In genomic region chr11:100273066-100273815, GRCh38 we compare ENCODE assay signal across 23 cellular contexts.
DNase-seq lines count a peak whose midpoint lies in the region; ATAC-seq, FAIRE-seq and TF ChIP-seq lines count a peak whose summit lies in the region.
"Had no signal": no experiment of that assay in that cellular context is flagged by ENCODE, and none has a peak within 500 bp of the region (broad histone marks: within the 10 kb centered on the region; RNA-seq: fewer than 3 reads in every experiment).

No MANE protein-coding gene starts in this region.

- CTCF ChIA-PET in H1 (lab: Charles Lee; ENCODE audit: partially characterized antibody) = interaction anchor here (0.6 to 1.4 kb wide), 2 partner anchors 10 to 63 kb away, joined by 3 read pairs; no protein-coding TSS in a partner anchor
- CTCF ChIA-PET in activated CD8-positive, alpha-beta memory T cell treated with anti-CD3 and anti-CD28 coated beads, Interleukin-2, amount 10 ng/mL, durations not matched to agents 7 days and 5 days (lab: Charles Lee) = no interaction called here

- intact Hi-C loops in spleen (cut with DNase I; ENCODE audit: low total_unique reads) = no loop called here

- H3K27me3 ChIP-seq in H1 (replicated peaks in 1 of 4; ENCODE audit: control insufficient read depth in 3 of 4, extremely low read depth in 1 of 4, insufficient read depth in 3 of 4, low read length in 3 of 4) (no peaks in the 10 kb centered on the region), neuronal stem cell (ENCODE audit: control insufficient read depth in 3 of 3, insufficient read depth in 3 of 3, low read depth in 1 of 3, low read length in 3 of 3) (no peaks in the 10 kb centered on the region), spleen (replicated peaks in 1 of 7) (no peaks in the 10 kb centered on the region)

- H2AFZ ChIP-seq in H1 (ENCODE audit: low read length) (no peak overlapping the region), neuronal stem cell (ENCODE audit: low read length) (no peak overlapping the region)
- H2AFZ ChIP-seq: GM23248 had no signal

- H3K27ac Mint-ChIP-seq in activated CD8-positive, alpha-beta memory T cell treated with anti-CD3 and anti-CD28 coated beads, Interleukin-2, amount 10 ng/mL, durations not matched to agents 7 days and 5 days = no peak overlapping the region
- H3K27ac Mint-ChIP-seq: CD4-positive, alpha-beta memory T cell; H9 had no signal

- H3K27ac ChIP-seq in H1 (ENCODE audit: low read depth, low read length) = no peak overlapping the region
- no peak overlapping the region for H3K27ac ChIP-seq in neuronal stem cell (replicated peaks; ENCODE audit: low read length)
- no peak overlapping the region for H3K27ac ChIP-seq in spleen
- H3K27ac ChIP-seq: A549, GM23248 had no signal

- no peak overlapping the region for H3K9ac ChIP-seq in H1 (replicated peaks in 1 of 4; ENCODE audit: extremely low read depth in 1 of 4, low read depth in 3 of 4, low read length in 3 of 4)
- H3K9ac ChIP-seq in neuronal stem cell (ENCODE audit: low read depth, low read length, poor library complexity) = no peak overlapping the region
- H3K9ac ChIP-seq: GM23248 had no signal

- ATAC-seq in activated T-cell treated with anti-CD3 and anti-CD28 coated beads, Interleukin-2, amount 50 U/mL, for 4 hours = no peak
- no peak for ATAC-seq in activated CD8-positive, alpha-beta memory T cell treated with anti-CD3 and anti-CD28 coated beads, Interleukin-2, amount 10 ng/mL, durations not matched to agents 7 days and 5 days
- ATAC-seq in GM18909 (IDR thresholded peaks at IDR 0.05; ENCODE audit: poor library complexity, unreplicated experiment) = no peak
- ATAC-seq: A549, HCT116 had no signal

- FAIRE-seq in HTR-8/SVneo (lab: Jason Lieb, UNC) = peak; percentile 36
- FAIRE-seq in H1 (lab: Jason Lieb, UNC) = no peak
- FAIRE-seq: A549, GM12891, GM19239 had no signal

- H2BK5ac ChIP-seq in H1 (ENCODE audit: low read depth, low read length) (no peak overlapping the region), neuronal stem cell (ENCODE audit: low read length) (no peak overlapping the region)

- TF ChIP-seq POLR2A in H1 (IDR thresholded peaks at IDR 0.05; ENCODE audit: control extremely low read depth in 1 of 2, low read depth in 2 of 2, low read length in 2 of 2) = no peak
- TF ChIP-seq POLR2A in spleen (IDR thresholded peaks at IDR 0.05) = no peak

- no peak overlapping the region for H3K18ac ChIP-seq in H1 (ENCODE audit: extremely low read depth, low read length)
- peak overlapping the region; percentile 52 for H3K18ac ChIP-seq in neuronal stem cell (ENCODE audit: low read length)

- no peak overlapping the region for H3K4me2 ChIP-seq in H1 (ENCODE audit: insufficient read depth in 1 of 2, low read depth in 2 of 2, low read length in 2 of 2)
- no peak overlapping the region for H3K4me2 ChIP-seq in neuronal stem cell (ENCODE audit: insufficient read depth, low read length, poor library complexity, severe bottlenecking)
- H3K4me2 ChIP-seq: A549 had no signal

- no peaks in the 10 kb centered on the region; the same call in 1 of the 2 replicates for H3K23me2 ChIP-seq in H1 (ENCODE audit: low read depth, low read length)

- H2AK5ac ChIP-seq in H1 (ENCODE audit: low read depth, low read length) (no peak overlapping the region), neuronal stem cell (ENCODE audit: low read depth, low read length) (no peak overlapping the region)

- POLR2A ChIA-PET in H1 (lab: Charles Lee; ENCODE audit: partially characterized antibody) = no interaction called here

- H3K4me1 Mint-ChIP-seq in activated T-cell treated with anti-CD3 and anti-CD28 coated beads, Interleukin-2, amount 50 U/mL, for 4 hours (ENCODE audit: low read depth) = no peaks in the 10 kb centered on the region
- H3K4me1 Mint-ChIP-seq in activated CD8-positive, alpha-beta memory T cell treated with anti-CD3 and anti-CD28 coated beads, Interleukin-2, amount 10 ng/mL, durations not matched to agents 7 days and 5 days = no peaks in the 10 kb centered on the region
- H3K4me1 Mint-ChIP-seq: CD4-positive, alpha-beta memory T cell; H9 had no signal

- H3K9me3 ChIP-seq in H1 (ENCODE audit: insufficient read depth in 2 of 2, low read depth in 1 of 2, low read length in 1 of 2) (no peaks in the 10 kb centered on the region), neuronal stem cell (replicated peaks in 1 of 2; ENCODE audit: control insufficient read depth in 2 of 2, insufficient read depth in 1 of 2, low read depth in 1 of 2, low read length in 2 of 2) (no peaks in the 10 kb centered on the region), spleen (peaks cover 0 to 23% (median 11%) of the 10 kb centered on the region in 8 donors)
- H3K9me3 ChIP-seq: A549 had no signal

- H3K79me2 ChIP-seq in H1 (ENCODE audit: control insufficient read depth in 1 of 2, insufficient read depth in 2 of 2, low read length in 2 of 2) = no peaks in the 10 kb centered on the region

- DNase-seq in HTR-8/SVneo (ENCODE audit: insufficient read length, low spot score) (no peak), H1 (ENCODE audit: low read depth in 1 of 2, low spot score in 2 of 2) (no peak), neuronal stem cell (ENCODE audit: low spot score) (no peak), spleen (peak; percentile 61), AML-193 (lab: John Stamatoyannopoulos, UW) (no peak)
- DNase-seq in activated T-cell treated with anti-CD3 and anti-CD28 coated beads, Interleukin-2, amount 50 U/mL, for 4 hours = no peak
- DNase-seq in activated CD8-positive, alpha-beta memory T cell treated with anti-CD3 and anti-CD28 coated beads, Interleukin-2, amount 10 ng/mL, durations not matched to agents 7 days and 5 days = no peak
- DNase-seq: 8988T; ACHN; C1 segment of cervical spinal cord; Calu3; CD4-positive, alpha-beta memory T cell; COR-L47; DMS53; DMS79 treated with DMSO at 0.1 percent for 48 hours; GF-D8; GM23248; H9 had no signal

- H3K14ac ChIP-seq in H1 (ENCODE audit: insufficient read length) (no peak overlapping the region), neuronal stem cell (ENCODE audit: low read length) (no peak overlapping the region)

- H3K4me1 ChIP-seq in H1 (replicated peaks in 1 of 4; ENCODE audit: control insufficient read depth in 3 of 4, insufficient read depth in 4 of 4, low read length in 3 of 4) (no peaks in the 10 kb centered on the region), neuronal stem cell (ENCODE audit: control insufficient read depth in 2 of 2, insufficient read depth in 1 of 2, low read depth in 1 of 2, low read length in 2 of 2) (no peaks in the 10 kb centered on the region), spleen (no peaks in the 10 kb centered on the region)
- H3K4me1 ChIP-seq: A549 had no signal

- no peaks in the 10 kb centered on the region for H3K27me3 Mint-ChIP-seq in activated T-cell treated with anti-CD3 and anti-CD28 coated beads, Interleukin-2, amount 50 U/mL, for 4 hours (ENCODE audit: low read depth)
- no peaks in the 10 kb centered on the region for H3K27me3 Mint-ChIP-seq in activated CD8-positive, alpha-beta memory T cell treated with anti-CD3 and anti-CD28 coated beads, Interleukin-2, amount 10 ng/mL, durations not matched to agents 7 days and 5 days
- H3K27me3 Mint-ChIP-seq: CD4-positive, alpha-beta memory T cell had no signal

- H3K56ac ChIP-seq in H1 (replicated peaks; ENCODE audit: insufficient read length, low read depth, low read length) = no peak overlapping the region

- no peaks in the 10 kb centered on the region for H4K20me1 ChIP-seq in H1 (replicated peaks in 1 of 2; ENCODE audit: control insufficient read depth in 1 of 2, insufficient read depth in 2 of 2, low read length in 2 of 2)

- no peak overlapping the region for H3K23ac ChIP-seq in H1 (ENCODE audit: insufficient read length)
- no peak overlapping the region for H3K23ac ChIP-seq in neuronal stem cell (ENCODE audit: low read depth, low read length, poor library complexity)

- H2BK12ac ChIP-seq in H1 (ENCODE audit: low read depth, low read length) = no peak overlapping the region
- H2BK12ac ChIP-seq in neuronal stem cell (ENCODE audit: low read length) = no peak overlapping the region

- H3K9me3 Mint-ChIP-seq in activated T-cell treated with anti-CD3 and anti-CD28 coated beads, Interleukin-2, amount 50 U/mL, for 4 hours = peaks cover 18% of the 10 kb centered on the region
- H3K9me3 Mint-ChIP-seq in activated CD8-positive, alpha-beta memory T cell treated with anti-CD3 and anti-CD28 coated beads, Interleukin-2, amount 10 ng/mL, durations not matched to agents 7 days and 5 days (ENCODE audit: low read depth) = peaks cover 11% of the 10 kb centered on the region

- no peak overlapping the region for H3K4me3 ChIP-seq in H1 (ENCODE audit: extremely low read depth in 1 of 4, insufficient read depth in 2 of 4, low read depth in 3 of 4, low read length in 4 of 4)
- peak overlapping the region in 1 of 2 donors; percentile 1 for H3K4me3 ChIP-seq in neuronal stem cell (ENCODE audit: low read length in 2 of 2)
- no peak overlapping the region for H3K4me3 ChIP-seq in spleen
- H3K4me3 ChIP-seq: A549, GM23248 had no signal

- no peaks in the 10 kb centered on the region for H3K36me3 Mint-ChIP-seq in activated T-cell treated with anti-CD3 and anti-CD28 coated beads, Interleukin-2, amount 50 U/mL, for 4 hours (ENCODE audit: insufficient read depth)
- H3K36me3 Mint-ChIP-seq in activated CD8-positive, alpha-beta memory T cell treated with anti-CD3 and anti-CD28 coated beads, Interleukin-2, amount 10 ng/mL, durations not matched to agents 7 days and 5 days = no peaks in the 10 kb centered on the region
- H3K36me3 Mint-ChIP-seq: CD4-positive, alpha-beta memory T cell had no signal

- no peak overlapping the region for H2BK20ac ChIP-seq in H1 (ENCODE audit: low read length)

- WGBS in H1 (ENCODE audit: extremely low coverage in 1 of 2, insufficient coverage in 1 of 2, insufficient read length in 1 of 2, insufficient replicate concordance in 2 of 2, low coverage in 1 of 2, low lambda C conversion rate in 2 of 2, missing lambda C conversion rate in 1 of 2), 2 experiments = 93% methylated on average over 16 of the region's 16 CpGs; no CpG with 5 or more reads in 1 of the 2 experiments
- WGBS in neuronal stem cell (ENCODE audit: extremely low coverage in 2 of 2, insufficient read length in 2 of 2, insufficient replicate concordance in 1 of 2), 2 donors = no CpG with 5 or more reads among the region's 16 CpGs
- WGBS in spleen, 5 donors = 81 to 90% (median 83%) methylated on average over 13 to 16 of the region's 16 CpGs

- H2BK120ac ChIP-seq in H1 (replicated peaks; ENCODE audit: low read depth, low read length) (no peak overlapping the region), neuronal stem cell (ENCODE audit: low read depth, low read length) (no peak overlapping the region)

- H3K79me1 ChIP-seq in H1 (ENCODE audit: low read depth, low read length) (no peaks in the 10 kb centered on the region), neuronal stem cell (ENCODE audit: low read depth, low read length) (no peaks in the 10 kb centered on the region)

- no peak overlapping the region for H3K4me3 Mint-ChIP-seq in activated T-cell treated with anti-CD3 and anti-CD28 coated beads, Interleukin-2, amount 50 U/mL, for 4 hours
- no peak overlapping the region for H3K4me3 Mint-ChIP-seq in activated CD8-positive, alpha-beta memory T cell treated with anti-CD3 and anti-CD28 coated beads, Interleukin-2, amount 10 ng/mL, durations not matched to agents 7 days and 5 days
- H3K4me3 Mint-ChIP-seq: CD4-positive, alpha-beta memory T cell; H9 had no signal

- TF ChIP-seq EP300 in H1 (IDR thresholded peaks at IDR 0.05; ENCODE audit: borderline replicate concordance in 1 of 2, low read depth in 2 of 2, low read length in 2 of 2) = no peak

- TF ChIP-seq CTCF in H1 (IDR thresholded peaks at IDR 0.05; ENCODE audit: control extremely low read depth in 1 of 3, insufficient read depth in 1 of 3, low read depth in 1 of 3, low read length in 3 of 3) (no peak), spleen (IDR thresholded peaks at IDR 0.05 in 8 of 11, conservative IDR thresholded peaks at IDR 0.05 in 3 of 11) (no peak)

- no peak for TF ChIP-seq RAD21 in H1 (IDR thresholded peaks at IDR 0.05 in 1 of 2, conservative IDR thresholded peaks at IDR 0.05 in 1 of 2; ENCODE audit: low read depth in 2 of 2, low read length in 2 of 2)

- H4K8ac ChIP-seq in H1 (ENCODE audit: extremely low read depth, insufficient read depth, low read length) = peak overlapping the region; percentile 45; the same call in 1 of the 2 replicates
- no peak overlapping the region for H4K8ac ChIP-seq in neuronal stem cell (ENCODE audit: low read depth, low read length)

- no peak overlapping the region for H3K4ac ChIP-seq in H1 (replicated peaks; ENCODE audit: insufficient read length, low read depth, low read length)
- H3K4ac ChIP-seq in neuronal stem cell (ENCODE audit: low read length) = no peak overlapping the region

- H3K36me3 ChIP-seq in H1 (ENCODE audit: control insufficient read depth in 2 of 4, insufficient read depth in 4 of 4, low read length in 3 of 4) (no peaks in the 10 kb centered on the region), neuronal stem cell (replicated peaks in 1 of 2; ENCODE audit: control insufficient read depth in 2 of 2, insufficient read depth in 2 of 2, low read length in 2 of 2) (no peaks in the 10 kb centered on the region), spleen (no peaks in the 10 kb centered on the region)

- H4K91ac ChIP-seq in H1 (replicated peaks; ENCODE audit: insufficient read length, low read length) = no peak overlapping the region
- no peak overlapping the region for H4K91ac ChIP-seq in neuronal stem cell (ENCODE audit: low read depth, low read length, poor library complexity)

- H2BK15ac ChIP-seq in H1 (ENCODE audit: low read length) (no peak overlapping the region), neuronal stem cell (ENCODE audit: low read length) (no peak overlapping the region)

- H4K5ac ChIP-seq in H1 (ENCODE audit: insufficient read length, low read depth, low read length) = no peak overlapping the region
